ENCODE assay signal across 8 cellular contexts in the genomic region with DNA sequence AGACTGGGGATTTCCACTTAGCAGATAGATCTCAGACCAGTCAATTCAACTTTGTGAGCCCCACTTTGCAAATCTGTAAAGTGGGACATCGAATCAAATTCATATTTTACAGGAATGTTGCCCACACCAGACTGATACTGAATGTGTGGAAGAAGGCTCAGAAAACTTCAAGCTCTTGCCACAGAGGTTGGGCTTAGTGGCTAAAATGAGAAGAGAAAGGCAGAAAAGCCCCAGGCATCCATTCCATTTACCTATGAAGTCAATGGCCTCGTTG. TPM values are rescaled to one million over a fixed set of nuclear protein-coding genes. Genes with fewer than 3 reads are reported as not detected.
DNase-seq lines count a peak whose midpoint lies in the region; ATAC-seq and TF ChIP-seq lines count a peak whose summit lies in the region.

No MANE protein-coding gene starts in this region.

- H3K4me3 ChIP-seq in left ventricle myocardium inferior, result peak overlapping the region; percentile 84
- peak overlapping the region; percentile 76 for H3K4me3 ChIP-seq in choroid plexus epithelial cell (ENCODE audit: low read depth, low read length)
- peak overlapping the region; percentile 78 to 98 for H3K4me3 ChIP-seq in muscle layer of colon (ENCODE audit: low read depth in 1 of 2, low read length in 2 of 2)
- peak overlapping the region; percentile 91 to 99 for H3K4me3 ChIP-seq in vagina

- H3K36me3 ChIP-seq in left ventricle myocardium inferior, result peaks cover 34% of the 10 kb centered on the region
- H3K36me3 ChIP-seq in muscle layer of colon (ENCODE audit: insufficient read depth, low read length), result peaks cover 30% of the 10 kb centered on the region
- peaks cover 11 to 33% of the 10 kb centered on the region in 2 donors for H3K36me3 ChIP-seq in vagina

- no peak for TF ChIP-seq POLR2A in vagina (IDR thresholded peaks at IDR 0.05)

- ATAC-seq in HG03457 (IDR thresholded peaks at IDR 0.05; ENCODE audit: unreplicated experiment), result no peak

- H3K9ac ChIP-seq in muscle layer of colon (ENCODE audit: low read length), result peak overlapping the region; percentile 100

- H3K27me3 ChIP-seq in left ventricle myocardium inferior (ENCODE audit: low read depth) (no peaks in the 10 kb centered on the region), muscle layer of colon (ENCODE audit: control insufficient read depth in 1 of 2, insufficient read depth in 2 of 2, low read length in 2 of 2) (no peaks in the 10 kb centered on the region), vagina (no peaks in the 10 kb centered on the region)

- intact Hi-C loops in left ventricle myocardium inferior (cut with micrococcal nuclease), result no loop called here
- intact Hi-C loops in cardiac septum (cut with DNase I), result no loop called here
- intact Hi-C loops in vagina (cut with DNase I), result loop anchor here (5.0 kb wide), 2 partner anchors 37 to 133 kb away; no protein-coding TSS in a partner anchor

- peak overlapping the region; percentile 98 for H3K27ac ChIP-seq in left ventricle myocardium inferior (replicated peaks)
- peak overlapping the region; percentile 92 for H3K27ac ChIP-seq in muscle layer of colon (ENCODE audit: low read depth, low read length)
- peak overlapping the region; percentile 98 for H3K27ac ChIP-seq in vagina

- no peaks in the 10 kb centered on the region for H3K9me3 ChIP-seq in left ventricle myocardium inferior (replicated peaks)
- H3K9me3 ChIP-seq in muscle layer of colon (ENCODE audit: low read length), result no peaks in the 10 kb centered on the region
- no peaks in the 10 kb centered on the region for H3K9me3 ChIP-seq in vagina

- TF ChIP-seq CTCF in left ventricle myocardium inferior (IDR thresholded peaks at IDR 0.05; ENCODE audit: borderline replicate concordance) (no peak), choroid plexus epithelial cell (conservative IDR thresholded peaks at IDR 0.05; ENCODE audit: low read depth, low read length) (no peak), vagina (IDR thresholded peaks at IDR 0.05) (no peak)

- DNase-seq in left ventricle myocardium inferior, result no peak
- no peak for DNase-seq in cardiac septum (ENCODE audit: low spot score)
- DNase-seq in choroid plexus epithelial cell (ENCODE audit: low read depth), result no peak
- no peak for DNase-seq in vagina (ENCODE audit: extremely low spot score in 2 of 2)
- DNase-seq in EL, result no peak
- DNase-seq in stimulated activated CD4-positive, alpha-beta T cell treated with anti-CD3 and anti-CD28 coated beads, Interleukin-2, amount 100 ng/mL, for 48 hours, result no peak

- H3K4me1 ChIP-seq in left ventricle myocardium inferior (peaks cover 81% of the 10 kb centered on the region), muscle layer of colon (ENCODE audit: insufficient read depth, low read length) (peaks cover 57% of the 10 kb centered on the region), vagina (peaks cover 68% of the 10 kb centered on the region)

RNA-seq across cellular contexts. Expression of a gene that starts 1.7 kb away (rescaled TPM):
- total RNA-seq in left ventricle myocardium inferior (85.0 TPM), cardiac septum (49.9 TPM), vagina (2,876 TPM)

Comparison
In these comparisons a context has a peak if more than half of its experiments do, and no peak if none do; other contexts are left out.
1. RNA of a gene that starts 1.7 kb away (total RNA-seq): 2,876 TPM in vagina (single experiment); 85.0 TPM in left ventricle myocardium inferior (single experiment) and 49.9 TPM in cardiac septum (single experiment); every median in the first group is over 10 times any median in the second.
2. Peak in every context shown above with its lines, with median percentiles within 50 percentile points of each other: H3K27ac ChIP-seq and H3K4me3 ChIP-seq.